Comparison of ENCODE assay signal across 1 cellular context in the genomic region with DNA sequence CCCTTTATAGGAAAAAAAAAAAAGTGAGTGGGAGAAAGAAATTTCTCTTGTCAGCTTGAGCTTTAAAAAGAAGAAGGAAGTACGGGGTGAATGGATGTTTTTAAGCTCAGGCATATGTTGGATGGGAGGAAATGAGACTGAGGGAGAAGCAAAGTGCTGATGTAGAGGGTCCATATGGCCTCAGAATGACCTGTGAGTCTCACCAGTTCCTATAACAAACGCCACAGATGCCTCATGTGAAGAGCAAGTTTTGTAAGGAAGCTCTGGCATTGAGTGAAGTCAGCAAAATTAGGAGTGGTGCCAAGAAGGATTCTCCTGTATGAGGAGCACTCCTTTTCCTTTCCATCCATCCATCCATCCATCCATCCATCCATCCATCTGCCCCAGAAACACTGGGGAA.
TF ChIP-seq lines count a peak whose summit lies in the region.

No MANE protein-coding gene starts in this region.

TF ChIP-seq in GM23338, 12 proteins besides CTCF, POLR2A, EP300 and RAD21 (continued from another document):
- TF ChIP-seq, protein P1, sequence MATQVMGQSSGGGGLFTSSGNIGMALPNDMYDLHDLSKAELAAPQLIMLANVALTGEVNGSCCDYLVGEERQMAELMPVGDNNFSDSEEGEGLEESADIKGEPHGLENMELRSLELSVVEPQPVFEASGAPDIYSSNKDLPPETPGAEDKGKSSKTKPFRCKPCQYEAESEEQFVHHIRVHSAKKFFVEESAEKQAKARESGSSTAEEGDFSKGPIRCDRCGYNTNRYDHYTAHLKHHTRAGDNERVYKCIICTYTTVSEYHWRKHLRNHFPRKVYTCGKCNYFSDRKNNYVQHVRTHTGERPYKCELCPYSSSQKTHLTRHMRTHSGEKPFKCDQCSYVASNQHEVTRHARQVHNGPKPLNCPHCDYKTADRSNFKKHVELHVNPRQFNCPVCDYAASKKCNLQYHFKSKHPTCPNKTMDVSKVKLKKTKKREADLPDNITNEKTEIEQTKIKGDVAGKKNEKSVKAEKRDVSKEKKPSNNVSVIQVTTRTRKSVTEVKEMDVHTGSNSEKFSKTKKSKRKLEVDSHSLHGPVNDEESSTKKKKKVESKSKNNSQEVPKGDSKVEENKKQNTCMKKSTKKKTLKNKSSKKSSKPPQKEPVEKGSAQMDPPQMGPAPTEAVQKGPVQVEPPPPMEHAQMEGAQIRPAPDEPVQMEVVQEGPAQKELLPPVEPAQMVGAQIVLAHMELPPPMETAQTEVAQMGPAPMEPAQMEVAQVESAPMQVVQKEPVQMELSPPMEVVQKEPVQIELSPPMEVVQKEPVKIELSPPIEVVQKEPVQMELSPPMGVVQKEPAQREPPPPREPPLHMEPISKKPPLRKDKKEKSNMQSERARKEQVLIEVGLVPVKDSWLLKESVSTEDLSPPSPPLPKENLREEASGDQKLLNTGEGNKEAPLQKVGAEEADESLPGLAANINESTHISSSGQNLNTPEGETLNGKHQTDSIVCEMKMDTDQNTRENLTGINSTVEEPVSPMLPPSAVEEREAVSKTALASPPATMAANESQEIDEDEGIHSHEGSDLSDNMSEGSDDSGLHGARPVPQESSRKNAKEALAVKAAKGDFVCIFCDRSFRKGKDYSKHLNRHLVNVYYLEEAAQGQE (IDR thresholded peaks at IDR 0.05; ENCODE audit: unreplicated experiment), result no peak
- TF ChIP-seq, protein P2, sequence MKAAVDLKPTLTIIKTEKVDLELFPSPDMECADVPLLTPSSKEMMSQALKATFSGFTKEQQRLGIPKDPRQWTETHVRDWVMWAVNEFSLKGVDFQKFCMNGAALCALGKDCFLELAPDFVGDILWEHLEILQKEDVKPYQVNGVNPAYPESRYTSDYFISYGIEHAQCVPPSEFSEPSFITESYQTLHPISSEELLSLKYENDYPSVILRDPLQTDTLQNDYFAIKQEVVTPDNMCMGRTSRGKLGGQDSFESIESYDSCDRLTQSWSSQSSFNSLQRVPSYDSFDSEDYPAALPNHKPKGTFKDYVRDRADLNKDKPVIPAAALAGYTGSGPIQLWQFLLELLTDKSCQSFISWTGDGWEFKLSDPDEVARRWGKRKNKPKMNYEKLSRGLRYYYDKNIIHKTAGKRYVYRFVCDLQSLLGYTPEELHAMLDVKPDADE (IDR thresholded peaks at IDR 0.05), result no peak
- no peak for TF ChIP-seq NANOG (IDR thresholded peaks at IDR 0.05; ENCODE audit: borderline replicate concordance)
